20 cellular contexts compared by ENCODE assay signal in genomic region chr12:129887047-129887568, GRCh38. TPM values are rescaled to one million over a fixed set of nuclear protein-coding genes. Genes with fewer than 3 reads are reported as not detected.
DNase-seq lines count a peak whose midpoint lies in the region; ATAC-seq and TF ChIP-seq lines count a peak whose summit lies in the region.
"Had no signal": no experiment of that assay in that cellular context is flagged by ENCODE, and none has a peak within 500 bp of the region (broad histone marks: within the 10 kb centered on the region; RNA-seq: fewer than 3 reads in every experiment).

No MANE protein-coding gene starts in this region.

- TF ChIP-seq CTCF in endodermal cell (conservative IDR thresholded peaks at IDR 0.05), result no peak
- TF ChIP-seq CTCF in upper lobe of right lung (IDR thresholded peaks at IDR 0.05), result no peak

- peaks cover 16% of the 10 kb centered on the region for H3K4me1 Mint-ChIP-seq in endodermal cell
- H3K4me1 Mint-ChIP-seq: memory B cell, neural crest cell had no signal

- peak; percentile 93 for ATAC-seq in upper lobe of right lung

- intact Hi-C loops in upper lobe of right lung (cut with DNase I), result no loop called here

- H3K4me1 ChIP-seq in endodermal cell (ENCODE audit: control insufficient read depth, insufficient read depth, low read length) (peaks cover 9% of the 10 kb centered on the region), upper lobe of right lung (no peaks in the 10 kb centered on the region)

- H3K27ac Mint-ChIP-seq in endodermal cell, result no peak overlapping the region
- H3K27ac Mint-ChIP-seq: brain, memory B cell had no signal

- WGBS in endodermal cell (ENCODE audit: insufficient coverage in 1 of 2, insufficient read length in 1 of 2), 2 experiments, result 53 to 62% methylated on average over 4 to 6 of the region's 6 CpGs

- no peak overlapping the region for H3K9ac ChIP-seq in endodermal cell (ENCODE audit: extremely low read depth, low read length, poor library complexity, severe bottlenecking)

- H3K27me3 Mint-ChIP-seq in endodermal cell (ENCODE audit: insufficient read depth), result no peaks in the 10 kb centered on the region
- H3K27me3 Mint-ChIP-seq: memory B cell had no signal

- no peak overlapping the region for H3K4me3 Mint-ChIP-seq in endodermal cell
- H3K4me3 Mint-ChIP-seq: brain, memory B cell, neural crest cell had no signal

- H3K9me3 ChIP-seq in endodermal cell (ENCODE audit: control insufficient read depth, low read length) (no peaks in the 10 kb centered on the region), upper lobe of right lung (no peaks in the 10 kb centered on the region)

- H3K36me3 ChIP-seq in endodermal cell (ENCODE audit: control insufficient read depth, insufficient read depth, low read length), result peaks cover 3% of the 10 kb centered on the region
- no peaks in the 10 kb centered on the region for H3K36me3 ChIP-seq in upper lobe of right lung

- no peaks in the 10 kb centered on the region for H3K9me3 Mint-ChIP-seq in endodermal cell
- H3K9me3 Mint-ChIP-seq: memory B cell, neural crest cell had no signal

- H3K36me3 Mint-ChIP-seq in endodermal cell (ENCODE audit: low read depth), result peaks cover 14% of the 10 kb centered on the region
- H3K36me3 Mint-ChIP-seq: brain, memory B cell had no signal

- H3K27me3 ChIP-seq in endodermal cell (ENCODE audit: control insufficient read depth, insufficient read depth, low read length, poor library complexity, severe bottlenecking) (no peaks in the 10 kb centered on the region), upper lobe of right lung (no peaks in the 10 kb centered on the region)

- DNase-seq in NCI-H2081 (lab: John Stamatoyannopoulos, UW) (peak; percentile 48 to 71), NCI-H2081 treated with DMSO at 0.1 percent for 48 hours (lab: John Stamatoyannopoulos, UW) (no peak), NCI-H69 (lab: John Stamatoyannopoulos, UW) (peak; percentile 16), endodermal cell (peak; percentile 51), upper lobe of right lung (peak; percentile 73), GM19238 (ENCODE audit: insufficient read length, low spot score) (no peak), T-helper 1 cell (no peak)
- DNase-seq in stimulated activated CD4-positive, alpha-beta T cell treated with anti-CD3 and anti-CD28 coated beads, Interleukin-1b, Interleukin-23, amount 100 ng/mL, for 48 hours, result no peak
- DNase-seq: activated effector memory CD4-positive, alpha-beta T cell treated with anti-CD3 and anti-CD28 coated beads, Interleukin-2, amount 50 U/mL, for 16 hours; foreskin fibroblast; GF-D8; NCI-H226; PC-9; retina; substantia nigra had no signal

- H3K4me3 ChIP-seq in endodermal cell (ENCODE audit: low read length) (no peak overlapping the region), upper lobe of right lung (no peak overlapping the region)
- H3K4me3 ChIP-seq: PC-9 had no signal

- H3K27ac ChIP-seq in endodermal cell (ENCODE audit: low read depth, low read length), result no peak overlapping the region
- no peak overlapping the region for H3K27ac ChIP-seq in upper lobe of right lung
- H3K27ac ChIP-seq: 22Rv1, PC-9 had no signal

RNA-seq across cellular contexts. Expression of gene TMEM132D, which starts 16.7 kb away (rescaled TPM):
- total RNA-seq in endodermal cell (10 to 100 TPM in 1 of 2 donors, 1 to 10 TPM in 1; 4.4 to 14.2 TPM), upper lobe of right lung (1.0 TPM)
- 2.4 TPM for polyA plus RNA-seq in endodermal cell (2013, experiment 1 of 2)
- polyA plus RNA-seq in endodermal cell (2013, experiment 2 of 2), result 2.7 TPM
- total RNA-seq: activated CD8-positive, alpha-beta memory T cell treated with anti-CD3 and anti-CD28 coated beads for 36 hours; PC-9 had no signal

Comparison
In these comparisons a context has a peak if more than half of its experiments do, and no peak if none do; other contexts are left out.
1. DNase-seq: peak in NCI-H2081 (2 of 2), NCI-H69 (single experiment), endodermal cell (single experiment) and upper lobe of right lung (single experiment); none in NCI-H2081 treated with DMSO at 0.1 percent for 48 hours (single experiment), stimulated activated CD4-positive, alpha-beta T cell treated with anti-CD3 and anti-CD28 coated beads, Interleukin-1b, Interleukin-23, amount 100 ng/mL, for 48 hours (single experiment), GM19238 (single experiment) and T-helper 1 cell (0 of 5).